Comparison of ENCODE assay signal across 1 cellular context in genomic region chr12:82687020-82687951, GRCh38.
TF ChIP-seq lines count a peak whose summit lies in the region.

No MANE protein-coding gene starts in this region.

TF ChIP-seq in GM12878, 131 proteins besides CTCF, POLR2A, EP300 and RAD21 (continued from another document and continues in another):
- TF ChIP-seq ZBTB4 (CRISPR knock-in tag; IDR thresholded peaks at IDR 0.05) (no peak), ATF7 (IDR thresholded peaks at IDR 0.05; ENCODE audit: low read depth) (no peak), ZNF622 (IDR thresholded peaks at IDR 0.05) (no peak), ZNF274 (IDR thresholded peaks at IDR 0.05; ENCODE audit: insufficient read depth, insufficient read length) (no peak), SREBF1 (IDR thresholded peaks at IDR 0.05; ENCODE audit: low read length) (no peak), FOS (IDR thresholded peaks at IDR 0.05; ENCODE audit: borderline replicate concordance, extremely low read depth, insufficient read length) (no peak), ZZZ3 (IDR thresholded peaks at IDR 0.05; ENCODE audit: control insufficient read depth, insufficient read length, low read depth) (no peak), POLR2AphosphoS2 (IDR thresholded peaks at IDR 0.05; ENCODE audit: low read depth, low read length) (no peak), KDM1A (IDR thresholded peaks at IDR 0.05; ENCODE audit: borderline replicate concordance) (no peak), KLF5 (IDR thresholded peaks at IDR 0.05; ENCODE audit: partially characterized antibody) (no peak), ZNF24 (IDR thresholded peaks at IDR 0.05) (no peak), HCFC1 (IDR thresholded peaks at IDR 0.05; ENCODE audit: low read length) (no peak), IKZF1 (conservative IDR thresholded peaks at IDR 0.05) (0 out of 2 replicates have a peak, but pooled peaks have one; percentile 3), IRF3 (IDR thresholded peaks at IDR 0.05) (no peak), KAT2A (conservative IDR thresholded peaks at IDR 0.05; ENCODE audit: control insufficient read depth, low read depth, low read length) (no peak), RFX5 (IDR thresholded peaks at IDR 0.05; ENCODE audit: low read depth, low read length) (no peak), BACH1 (IDR thresholded peaks at IDR 0.05; ENCODE audit: borderline replicate concordance) (peak; percentile 29; the same call in 1 of the 2 replicates), RCOR1 (conservative IDR thresholded peaks at IDR 0.05; ENCODE audit: low read depth, low read length) (no peak), MAX (IDR thresholded peaks at IDR 0.05; ENCODE audit: low read depth, low read length) (no peak), IKZF2 (IDR thresholded peaks at IDR 0.05) (no peak; a peak in 1 of 4 replicates), NRF1 (conservative IDR thresholded peaks at IDR 0.05; ENCODE audit: low read depth, low read length) (0 out of 2 replicates have a peak, but pooled peaks have one; percentile 1), SREBF2 (IDR thresholded peaks at IDR 0.05; ENCODE audit: low read length) (no peak), PAX5 (IDR thresholded peaks at IDR 0.05; ENCODE audit: borderline replicate concordance, low read depth, low read length) (no peak), GABPA (IDR thresholded peaks at IDR 0.05; ENCODE audit: low read depth) (no peak), STAT3 (IDR thresholded peaks at IDR 0.05; ENCODE audit: low read depth, low read length) (no peak), ATF3 (IDR thresholded peaks at IDR 0.05; ENCODE audit: borderline replicate concordance, extremely low read depth, low read depth, low read length) (no peak), MEF2B (IDR thresholded peaks at IDR 0.05; ENCODE audit: partially characterized antibody, poor library complexity, severe bottlenecking) (no peak), ZSCAN29 (IDR thresholded peaks at IDR 0.05) (no peak), SMARCA5 (IDR thresholded peaks at IDR 0.05) (peak; percentile 34; the same call in 1 of the 2 replicates), USF2 (IDR thresholded peaks at IDR 0.05; ENCODE audit: borderline replicate concordance, low read depth, low read length) (no peak), ATF2 (IDR thresholded peaks at IDR 0.05; ENCODE audit: low read length) (0 out of 2 replicates have a peak, but pooled peaks have one; percentile 20), PBX3 (IDR thresholded peaks at IDR 0.05; ENCODE audit: insufficient replicate concordance, low read depth, low read length) (no peak), TARDBP (IDR thresholded peaks at IDR 0.05; ENCODE audit: borderline replicate concordance) (no peak), STAT1 (conservative IDR thresholded peaks at IDR 0.05) (no peak), RELA (IDR thresholded peaks at IDR 0.05; ENCODE audit: borderline replicate concordance, partially characterized antibody) (peak; percentile 71), PAX8 (IDR thresholded peaks at IDR 0.05) (no peak), RB1 (IDR thresholded peaks at IDR 0.05; ENCODE audit: borderline replicate concordance) (no peak; the same call in 1 of the 2 replicates), SUPT20H (IDR thresholded peaks at IDR 0.05; ENCODE audit: borderline replicate concordance, control insufficient read depth, low read depth, low read length) (no peak), TAF1 (IDR thresholded peaks at IDR 0.05; ENCODE audit: borderline replicate concordance, low read depth, low read length) (no peak; the same call in 1 of the 2 replicates), NFYA (IDR thresholded peaks at IDR 0.05; ENCODE audit: borderline replicate concordance, low read depth, low read length) (no peak), SIX5 (IDR thresholded peaks at IDR 0.05; ENCODE audit: low read depth, low read length, severe bottlenecking) (no peak), ZNF592 (IDR thresholded peaks at IDR 0.05) (no peak), DPF2 (IDR thresholded peaks at IDR 0.05) (peak; percentile 9; the same call in 1 of the 2 replicates), HDGF (IDR thresholded peaks at IDR 0.05) (no peak), REST (IDR thresholded peaks at IDR 0.05; ENCODE audit: low read depth, low read length) (no peak), CBFB (IDR thresholded peaks at IDR 0.05; ENCODE audit: low read depth) (no peak), TCF3 (IDR thresholded peaks at IDR 0.05; ENCODE audit: borderline replicate concordance, insufficient read depth, low read depth, low read length) (no peak), ZNF207 (IDR thresholded peaks at IDR 0.05; ENCODE audit: borderline replicate concordance) (peak; percentile 45; the same call in 1 of the 2 replicates), YY1 (IDR thresholded peaks at IDR 0.05; ENCODE audit: low read depth, low read length) (no peak; the same call in 1 of the 2 replicates), ASH2L (IDR thresholded peaks at IDR 0.05; ENCODE audit: borderline replicate concordance, low read depth) (no peak; the same call in 1 of the 2 replicates), WRNIP1 (IDR thresholded peaks at IDR 0.05; ENCODE audit: borderline replicate concordance, low read depth, low read length) (no peak)
